In genomic region chr7:105346593-105347322, GRCh38 we compare ENCODE assay signal across 12 cellular contexts. TPM values are rescaled to one million over a fixed set of nuclear protein-coding genes. Genes with fewer than 3 reads are reported as not detected.
A peak's percentile ranks its signal among the peaks of the same experiment; 100 is the strongest.
DNase-seq lines count a peak whose midpoint lies in the region; ATAC-seq, FAIRE-seq and TF ChIP-seq lines count a peak whose summit lies in the region.
"Had no signal": no experiment of that assay in that cellular context is flagged by ENCODE, and none has a peak within 500 bp of the region (broad histone marks: within the 10 kb centered on the region; RNA-seq: fewer than 3 reads in every experiment).

No MANE protein-coding gene starts in this region.

- WGBS in K562 (ENCODE audit: insufficient coverage, low coverage, missing lambda C conversion rate): 84% methylated on average over 10 of the region's 10 CpGs
- WGBS in mesendoderm (ENCODE audit: extremely low coverage, insufficient coverage, low lambda C conversion rate): no CpG with 5 or more reads among the region's 10 CpGs

- BruUV-seq in K562 (replicated peaks; lab: Mats Ljungman, UMichigan): no TSS peak

- TF ChIP-seq CTCF in K562 (IDR thresholded peaks at IDR 0.05 in 2 of 3, conservative IDR thresholded peaks at IDR 0.05 in 1 of 3; ENCODE audit: insufficient read depth in 2 of 3, low read depth in 1 of 3, low read length in 3 of 3): no peak

- no peak overlapping the region for H2BK15ac ChIP-seq in mesendoderm (replicated peaks; ENCODE audit: low read depth)

- no peak overlapping the region for H3K4me2 ChIP-seq in K562 (ENCODE audit: insufficient read depth, low read length)
- no peak overlapping the region for H3K4me2 ChIP-seq in mesendoderm (ENCODE audit: low read length)
- H3K4me2 ChIP-seq: PC-9 had no signal

- H3K4me1 ChIP-seq in K562 (replicated peaks in 1 of 2; ENCODE audit: control insufficient read depth in 2 of 2, insufficient read depth in 2 of 2, low read length in 2 of 2): peaks cover 9 to 16% of the 10 kb centered on the region in 2 experiments; a peak in 4 of 5 replicates
- no peaks in the 10 kb centered on the region for H3K4me1 ChIP-seq in mesendoderm (ENCODE audit: control insufficient read depth, low read depth, low read length)

- H3K56ac ChIP-seq in mesendoderm (ENCODE audit: low read length): no peak overlapping the region

- H3K4ac ChIP-seq in mesendoderm (ENCODE audit: low read depth, low read length): no peak overlapping the region

- H2AFZ ChIP-seq in K562 (ENCODE audit: low read depth, low read length): no peak overlapping the region
- H2AFZ ChIP-seq: PC-9 had no signal

- ATAC-seq in activated naive CD8-positive, alpha-beta T cell treated with anti-CD3 and anti-CD28 coated beads, Interleukin-2, amount 10 ng/mL, durations not matched to agents 7 days and 5 days (ENCODE audit: low read depth): peak; percentile 56
- ATAC-seq in activated naive CD8-positive, alpha-beta T cell treated with anti-CD3 and anti-CD28 coated beads, Interleukin-2, amount 50 U/mL, for 24 hours: no peak
- ATAC-seq in K562: peak; percentile 45
- peak; percentile 53 for ATAC-seq in stimulated activated naive CD8-positive, alpha-beta T cell treated with anti-CD3 and anti-CD28 coated beads, Interleukin-15, amount 100 ng/mL, for 72 hours

- H3K18ac ChIP-seq in mesendoderm (ENCODE audit: low read length): no peak overlapping the region

- H3K9me1 ChIP-seq in K562 (ENCODE audit: control insufficient read depth, insufficient read depth, low read length): no peaks in the 10 kb centered on the region

- in situ Hi-C loops in K562 (cut with MboI) (no loop called here), G401 (cut with HindIII; ENCODE audit: low sequenced_read_pairs) (no loop called here)

- H3K9ac ChIP-seq in K562 (ENCODE audit: insufficient read depth in 1 of 2, low read depth in 2 of 2, low read length in 2 of 2) (peak overlapping the region in 1 of 2 experiments; percentile 32; a peak in 1 of 4 replicates), mesendoderm (ENCODE audit: low read length) (no peak overlapping the region)

- TF ChIP-seq RAD21 in K562 (CRISPR knock-in tag; conservative IDR thresholded peaks at IDR 0.05 in 1 of 2, IDR thresholded peaks at IDR 0.05 in 1 of 2): no peak

- H3K27me3 Mint-ChIP-seq in activated naive CD8-positive, alpha-beta T cell treated with anti-CD3 and anti-CD28 coated beads, Interleukin-2, amount 10 ng/mL, durations not matched to agents 7 days and 5 days: no peaks in the 10 kb centered on the region
- H3K27me3 Mint-ChIP-seq in activated naive CD8-positive, alpha-beta T cell treated with anti-CD3 and anti-CD28 coated beads, Interleukin-2, amount 50 U/mL, for 24 hours: no peaks in the 10 kb centered on the region
- H3K27me3 Mint-ChIP-seq in stimulated activated naive CD8-positive, alpha-beta T cell treated with anti-CD3 and anti-CD28 coated beads, Interleukin-15, amount 100 ng/mL, for 72 hours: no peaks in the 10 kb centered on the region

- no peak overlapping the region for H3K27ac ChIP-seq in K562 (ENCODE audit: extremely low read depth, low read depth, low read length)
- H3K27ac ChIP-seq in mesendoderm (ENCODE audit: low read depth, low read length): no peak overlapping the region
- H3K27ac ChIP-seq: PC-9 had no signal

- no peak overlapping the region for H4K5ac ChIP-seq in mesendoderm (ENCODE audit: low read length)

- H3K4me3 ChIP-seq in K562: no peak overlapping the region
- H3K4me3 ChIP-seq in mesendoderm (ENCODE audit: low read length): no peak overlapping the region
- H3K4me3 ChIP-seq: PC-9, upper lobe of left lung had no signal

- no peak overlapping the region for H3K4me3 Mint-ChIP-seq in activated naive CD8-positive, alpha-beta T cell treated with anti-CD3 and anti-CD28 coated beads, Interleukin-2, amount 10 ng/mL, durations not matched to agents 7 days and 5 days
- H3K4me3 Mint-ChIP-seq in activated naive CD8-positive, alpha-beta T cell treated with anti-CD3 and anti-CD28 coated beads, Interleukin-2, amount 50 U/mL, for 24 hours: no peak overlapping the region
- no peak overlapping the region for H3K4me3 Mint-ChIP-seq in stimulated activated naive CD8-positive, alpha-beta T cell treated with anti-CD3 and anti-CD28 coated beads, Interleukin-15, amount 100 ng/mL, for 72 hours

- no peak overlapping the region for H3K27ac Mint-ChIP-seq in activated naive CD8-positive, alpha-beta T cell treated with anti-CD3 and anti-CD28 coated beads, Interleukin-2, amount 10 ng/mL, durations not matched to agents 7 days and 5 days
- no peak overlapping the region for H3K27ac Mint-ChIP-seq in activated naive CD8-positive, alpha-beta T cell treated with anti-CD3 and anti-CD28 coated beads, Interleukin-2, amount 50 U/mL, for 24 hours
- no peak overlapping the region for H3K27ac Mint-ChIP-seq in stimulated activated naive CD8-positive, alpha-beta T cell treated with anti-CD3 and anti-CD28 coated beads, Interleukin-15, amount 100 ng/mL, for 72 hours

- CTCF ChIA-PET in K562 (lab: Yijun Ruan, JAX; ENCODE audit: low intra/inter-chr PET ratio): no interaction called here

- POLR2A ChIA-PET in activated naive CD8-positive, alpha-beta T cell treated with anti-CD3 and anti-CD28 coated beads, Interleukin-2, amount 10 ng/mL, durations not matched to agents 7 days and 5 days (lab: Charles Lee): interaction anchor here (1.5 kb wide), 1 partner anchor 41 kb away, joined by 3 read pairs; no protein-coding TSS in a partner anchor
- POLR2A ChIA-PET in K562 (lab: Yijun Ruan, JAX): interaction anchor here (0.6 to 2.1 kb wide), 7 partner anchors 9 to 83 kb away, joined by 3 to 6 read pairs (median 3); no protein-coding TSS in a partner anchor

- 0 out of 2 replicates have a peak, but pooled peaks cover 5% of the 10 kb centered on the region for H4K20me1 ChIP-seq in K562 (replicated peaks; ENCODE audit: control insufficient read depth, insufficient read depth, low read length)

- H4K8ac ChIP-seq in mesendoderm (ENCODE audit: low read depth, low read length): no peak overlapping the region

- peaks cover 54% of the 10 kb centered on the region for H3K79me2 ChIP-seq in K562 (ENCODE audit: control insufficient read depth, insufficient read depth, low read length)
- peaks cover 18% of the 10 kb centered on the region for H3K79me2 ChIP-seq in mesendoderm (ENCODE audit: control insufficient read depth, insufficient read depth, low read length)

- H3K36me3 Mint-ChIP-seq in activated naive CD8-positive, alpha-beta T cell treated with anti-CD3 and anti-CD28 coated beads, Interleukin-2, amount 10 ng/mL, durations not matched to agents 7 days and 5 days: peaks cover 2% of the 10 kb centered on the region
- no peaks in the 10 kb centered on the region for H3K36me3 Mint-ChIP-seq in activated naive CD8-positive, alpha-beta T cell treated with anti-CD3 and anti-CD28 coated beads, Interleukin-2, amount 50 U/mL, for 24 hours (ENCODE audit: low read depth)

- H3K9me3 Mint-ChIP-seq in activated naive CD8-positive, alpha-beta T cell treated with anti-CD3 and anti-CD28 coated beads, Interleukin-2, amount 10 ng/mL, durations not matched to agents 7 days and 5 days: no peaks in the 10 kb centered on the region
- no peaks in the 10 kb centered on the region for H3K9me3 Mint-ChIP-seq in activated naive CD8-positive, alpha-beta T cell treated with anti-CD3 and anti-CD28 coated beads, Interleukin-2, amount 50 U/mL, for 24 hours
- H3K9me3 Mint-ChIP-seq in stimulated activated naive CD8-positive, alpha-beta T cell treated with anti-CD3 and anti-CD28 coated beads, Interleukin-15, amount 100 ng/mL, for 72 hours: no peaks in the 10 kb centered on the region

- DNase-seq in activated naive CD8-positive, alpha-beta T cell treated with anti-CD3 and anti-CD28 coated beads, Interleukin-2, amount 10 ng/mL, durations not matched to agents 7 days and 5 days: no peak
- no peak for DNase-seq in activated naive CD8-positive, alpha-beta T cell treated with anti-CD3 and anti-CD28 coated beads, Interleukin-2, amount 50 U/mL, for 24 hours
- DNase-seq in NOMO-1 (lab: John Stamatoyannopoulos, UW; ENCODE audit: unreplicated experiment in 2 of 2) (peak; percentile 41 to 51), K562 (ENCODE audit: extremely low read depth in 1 of 4, low spot score in 3 of 4) (no peak), G401 (ENCODE audit: low spot score) (no peak), mesendoderm (no peak), RPMI8226 (no peak)
- no peak for DNase-seq in stimulated activated naive CD8-positive, alpha-beta T cell treated with anti-CD3 and anti-CD28 coated beads, Interleukin-15, amount 100 ng/mL, for 72 hours
- DNase-seq: cerebellar nuclear complex, NCI-H1694, PC-9, upper lobe of left lung had no signal

- no peak for TF ChIP-seq POLR2A in K562 (conservative IDR thresholded peaks at IDR 0.05)

- TF ChIP-seq EP300 in K562 (IDR thresholded peaks at IDR 0.05; ENCODE audit: low read length): no peak

- intact Hi-C loops in K562 (cut with micrococcal nuclease): no loop called here

- peaks cover 7% of the 10 kb centered on the region for H3K79me1 ChIP-seq in mesendoderm (ENCODE audit: low read length)

- H2BK5ac ChIP-seq in mesendoderm (ENCODE audit: low read length): no peak overlapping the region

- FAIRE-seq in K562 (lab: Jason Lieb, UNC): no peak

- no peak overlapping the region for H2AK5ac ChIP-seq in mesendoderm (ENCODE audit: low read length)

- H2BK120ac ChIP-seq in mesendoderm (ENCODE audit: low read depth, low read length): no peak overlapping the region

- H3K36me3 ChIP-seq in K562 (ENCODE audit: control insufficient read depth, insufficient read depth, low read length): no peaks in the 10 kb centered on the region
- H3K36me3 ChIP-seq in mesendoderm (ENCODE audit: control insufficient read depth, insufficient read depth, low read length): no peaks in the 10 kb centered on the region
- H3K36me3 ChIP-seq: upper lobe of left lung had no signal

- H3K27me3 ChIP-seq in K562 (ENCODE audit: control insufficient read depth in 2 of 2, insufficient read depth in 2 of 2, low read length in 2 of 2) (no peaks in the 10 kb centered on the region), mesendoderm (ENCODE audit: insufficient read depth, low read length, poor library complexity) (no peaks in the 10 kb centered on the region)
- H3K27me3 ChIP-seq: upper lobe of left lung had no signal

- H3K23ac ChIP-seq in mesendoderm (ENCODE audit: low read length): no peak overlapping the region

- no peaks in the 10 kb centered on the region for H3K9me3 ChIP-seq in K562 (replicated peaks; ENCODE audit: control insufficient read depth, insufficient read depth, low read depth, low read length)
- H3K9me3 ChIP-seq: upper lobe of left lung had no signal

- peaks cover 27% of the 10 kb centered on the region for H3K4me1 Mint-ChIP-seq in activated naive CD8-positive, alpha-beta T cell treated with anti-CD3 and anti-CD28 coated beads, Interleukin-2, amount 10 ng/mL, durations not matched to agents 7 days and 5 days
- H3K4me1 Mint-ChIP-seq in activated naive CD8-positive, alpha-beta T cell treated with anti-CD3 and anti-CD28 coated beads, Interleukin-2, amount 50 U/mL, for 24 hours: peaks cover 62% of the 10 kb centered on the region
- H3K4me1 Mint-ChIP-seq in stimulated activated naive CD8-positive, alpha-beta T cell treated with anti-CD3 and anti-CD28 coated beads, Interleukin-15, amount 100 ng/mL, for 72 hours: peaks cover 57% of the 10 kb centered on the region

RNA-seq across cellular contexts. Expression of gene SRPK2, which starts 42.0 kb away (rescaled TPM):
- total RNA-seq in activated naive CD8-positive, alpha-beta T cell treated with anti-CD3 and anti-CD28 coated beads, Interleukin-2, amount 10 ng/mL, durations not matched to agents 7 days and 5 days: 10 to 100 TPM; 38.5 to 41.0 TPM
- total RNA-seq in K562 (2011; cell fraction: chromatin; rRNA removed; ENCODE audit: low replicate concordance): 35.3 and 133 TPM in 2 replicates
- 16.7 and 26.2 TPM in 2 replicates for total RNA-seq in K562 (2011; cell fraction: nucleolus; rRNA removed)
- 38.6 and 52.0 TPM in 2 replicates for total RNA-seq in K562 (2011; cell fraction: nucleoplasm; rRNA removed)
- 25.3 and 28.2 TPM in 2 replicates for total RNA-seq in K562 (2014; rRNA removed)
- 38.8 and 43.1 TPM in 2 replicates for total RNA-seq in K562 (2014; rRNA removed; fragmentation: Illumina TruSeq; extraction: Trizol)
- total RNA-seq in K562 (2015; rRNA removed; fragmentation: Illumina TruSeq; extraction: Trizol): 39.4 and 41.1 TPM in 2 replicates
- total RNA-seq in K562 (2021): 38.8 and 44.7 TPM in 2 replicates
- 15.7 and 21.5 TPM in 2 replicates for polyA plus RNA-seq in K562 (2011; rRNA removed)
- polyA plus RNA-seq in K562 (2011; cell fraction: cytosol; rRNA removed): 7.1 and 10.4 TPM in 2 replicates
- polyA plus RNA-seq in K562 (2011; cell fraction: nucleus; rRNA removed): 17.2 and 19.5 TPM in 2 replicates
- 29.8 and 31.3 TPM in 2 replicates for polyA plus RNA-seq in K562 (2012)
- 33.6 and 36.3 TPM in 2 replicates for polyA plus RNA-seq in K562 (2014; fragmentation: Illumina TruSeq; extraction: Trizol)
- polyA plus RNA-seq in K562 (2014; fragmentation: Nextera tagmentation; extraction: Ambion mirVana): 10 to 100 TPM; 27.3 to 33.3 TPM
- polyA plus RNA-seq in K562 (2014; rRNA removed): 18.6 and 26.4 TPM in 2 replicates
- polyA minus RNA-seq in K562 (2011; rRNA and poly(A)+ RNA removed): 32.2 and 34.9 TPM in 2 replicates
- polyA minus RNA-seq in K562 (2011; cell fraction: cytosol; rRNA and poly(A)+ RNA removed): 12.4 and 18.3 TPM in 2 replicates
- 21.5 and 27.9 TPM in 2 replicates for polyA minus RNA-seq in K562 (2011; cell fraction: nucleus; rRNA and poly(A)+ RNA removed)
- total RNA-seq in G401 (2014; rRNA removed; shearing (Covaris generic)): 47.2 and 63.6 TPM in 2 replicates
- 29.8 TPM for polyA plus RNA-seq in mesendoderm (2013, experiment 1 of 2)
- polyA plus RNA-seq in mesendoderm (2013, experiment 2 of 2): 30.6 TPM

Comparison
In these comparisons a context has a peak if more than half of its experiments do, and no peak if none do; other contexts are left out.
1. DNase-seq: peak in NOMO-1 (2 of 2); none in activated naive CD8-positive, alpha-beta T cell treated with anti-CD3 and anti-CD28 coated beads, Interleukin-2, amount 10 ng/mL, durations not matched to agents 7 days and 5 days (single experiment), activated naive CD8-positive, alpha-beta T cell treated with anti-CD3 and anti-CD28 coated beads, Interleukin-2, amount 50 U/mL, for 24 hours (single experiment), K562 (0 of 4), stimulated activated naive CD8-positive, alpha-beta T cell treated with anti-CD3 and anti-CD28 coated beads, Interleukin-15, amount 100 ng/mL, for 72 hours (0 of 2), G401 (single experiment), mesendoderm (single experiment) and RPMI8226 (single experiment).